In the genomic region with DNA sequence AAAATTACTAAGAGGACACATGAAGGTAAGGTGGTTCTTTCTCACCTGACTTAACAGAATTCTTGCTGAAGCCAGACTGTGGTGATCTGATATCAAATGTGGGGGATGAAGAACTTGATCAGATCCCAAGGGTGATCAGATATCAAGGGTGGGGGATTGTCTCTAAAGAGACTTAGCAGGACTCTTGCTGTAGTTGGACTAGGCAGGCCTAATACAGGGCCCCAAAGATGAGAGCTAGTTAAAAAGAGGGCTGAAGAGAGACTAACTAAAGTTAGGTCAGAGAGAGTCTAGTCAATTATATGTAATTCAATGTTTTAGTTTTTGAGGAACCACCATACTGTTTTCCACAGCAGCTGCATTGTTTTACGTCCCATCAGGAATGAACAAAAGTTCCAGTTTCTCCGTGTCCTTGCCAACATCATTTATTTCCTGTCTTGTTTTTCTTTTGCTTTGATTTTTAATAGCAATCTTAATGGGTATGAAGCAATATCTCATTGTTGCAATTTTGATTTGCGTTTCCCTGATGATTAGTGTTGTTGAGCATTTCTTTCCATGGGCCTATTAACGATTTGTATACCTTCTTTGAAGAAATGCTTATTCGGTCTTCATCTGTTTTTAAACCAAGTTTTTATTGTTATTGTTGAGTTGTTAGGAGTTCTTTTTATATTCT, we compare ENCODE assay signal across 36 cellular contexts.
"Had no signal": no experiment of that assay in that cellular context is flagged by ENCODE, and none has a peak within 500 bp of the region (broad histone marks: within the 10 kb centered on the region; RNA-seq: fewer than 3 reads in every experiment).

No MANE protein-coding gene starts in this region.

- H3K4me2 ChIP-seq: PC-9 had no signal

- H3K27me3 ChIP-seq: brain microvascular endothelial cell, MG63 had no signal

- H3K36me3 Mint-ChIP-seq: activated naive CD8-positive, alpha-beta T cell treated with anti-CD3 and anti-CD28 coated beads for 36 hours had no signal

- H3K4me1 Mint-ChIP-seq: activated CD4-positive, alpha-beta memory T cell treated with anti-CD3 and anti-CD28 coated beads, Interleukin-2, amount 10 ng/mL, durations not matched to agents 7 days and 5 days; activated naive CD8-positive, alpha-beta T cell treated with anti-CD3 and anti-CD28 coated beads for 36 hours; activated T-helper 17 cell treated with anti-CD3 and anti-CD28 coated beads, Interleukin-2, amount 50 U/mL, for 72 hours had no signal

- H3K9me3 ChIP-seq: MG63 had no signal

- FAIRE-seq: RCC 7860 had no signal

- H3K27me3 Mint-ChIP-seq: activated B cell treated with CpG ODN at 0.5 μM for 24 hours had no signal

- H3K27ac ChIP-seq: brain microvascular endothelial cell, PC-9, RWPE1, VCaP had no signal

- H3K27ac Mint-ChIP-seq: activated B cell treated with CpG ODN at 0.5 μM for 24 hours; activated CD4-positive, alpha-beta memory T cell treated with anti-CD3 and anti-CD28 coated beads, Interleukin-2, amount 10 ng/mL, durations not matched to agents 7 days and 5 days; activated naive CD8-positive, alpha-beta T cell treated with anti-CD3 and anti-CD28 coated beads for 36 hours; activated T-cell treated with anti-CD3 and anti-CD28 coated beads, Interleukin-2, amount 50 U/mL, for 72 hours; activated T-helper 17 cell treated with anti-CD3 and anti-CD28 coated beads, Interleukin-2, amount 50 U/mL, for 72 hours had no signal

- DNase-seq: activated B cell treated with CpG ODN at 0.5 μM for 24 hours; activated CD4-positive, alpha-beta memory T cell treated with anti-CD3 and anti-CD28 coated beads, Interleukin-2, amount 10 ng/mL, durations not matched to agents 7 days and 5 days; activated CD4-positive, alpha-beta T cell treated with anti-CD3 and anti-CD28 coated beads for 48 hours; activated CD4-positive, CD25-positive, alpha-beta regulatory T cell treated with anti-CD3 and anti-CD28 coated beads, Interleukin-2, amount 50 U/mL, for 72 hours; activated CD8-positive, alpha-beta memory T cell treated with anti-CD3 and anti-CD28 coated beads for 24 hours; activated effector memory CD4-positive, alpha-beta T cell treated with anti-CD3 and anti-CD28 coated beads, Interleukin-2, amount 50 U/mL, for 16 hours; activated naive CD4-positive, alpha-beta T cell; activated naive CD4-positive, alpha-beta T cell treated with anti-CD3 and anti-CD28 coated beads, Interleukin-2, amount 50 U/mL, for 16 hours; activated naive CD8-positive, alpha-beta T cell treated with anti-CD3 and anti-CD28 coated beads for 36 hours; activated T-cell treated with anti-CD3 and anti-CD28 coated beads, Interleukin-2, amount 50 U/mL, for 1 hour; activated T-cell treated with anti-CD3 and anti-CD28 coated beads, Interleukin-2, amount 50 U/mL, for 72 hours; amniotic stem cell; aorta; brain microvascular endothelial cell; central memory CD4-positive, alpha-beta T cell; Karpas-422; MG63; NCI-H1048; NCI-H1105 treated with DMSO at 0.1 percent for 48 hours; NCI-H1436 treated with DMSO at 0.1 percent for 48 hours; NCI-H1694 treated with DMSO at 0.1 percent for 48 hours; NCI-H2029; NCI-H345; NCI-H526; NCI-H748 treated with DMSO at 0.1 percent for 48 hours; NK-92 treated with Interleukin-12 subunit alpha and Interleukin-12 subunit beta, amount 100 ng/mL, for 24 hours; PC-9; SW 1271; T-helper 1 cell; T-helper 2 cell; T-helper 9 cell had no signal

- ATAC-seq: activated T-cell treated with anti-CD3 and anti-CD28 coated beads, Interleukin-2, amount 50 U/mL, for 72 hours; activated T-helper 17 cell treated with anti-CD3 and anti-CD28 coated beads, Interleukin-2, amount 50 U/mL, for 72 hours; Right ventricle myocardium inferior had no signal

- H3K9me3 Mint-ChIP-seq: activated B cell treated with CpG ODN at 0.5 μM for 24 hours; activated CD4-positive, alpha-beta memory T cell treated with anti-CD3 and anti-CD28 coated beads, Interleukin-2, amount 10 ng/mL, durations not matched to agents 7 days and 5 days; activated naive CD8-positive, alpha-beta T cell treated with anti-CD3 and anti-CD28 coated beads for 36 hours; activated T-cell treated with anti-CD3 and anti-CD28 coated beads, Interleukin-2, amount 50 U/mL, for 72 hours; activated T-helper 17 cell treated with anti-CD3 and anti-CD28 coated beads, Interleukin-2, amount 50 U/mL, for 72 hours had no signal

- H3K4me3 Mint-ChIP-seq: activated B cell treated with CpG ODN at 0.5 μM for 24 hours; activated CD4-positive, alpha-beta memory T cell treated with anti-CD3 and anti-CD28 coated beads, Interleukin-2, amount 10 ng/mL, durations not matched to agents 7 days and 5 days; activated naive CD8-positive, alpha-beta T cell treated with anti-CD3 and anti-CD28 coated beads for 36 hours; activated T-cell treated with anti-CD3 and anti-CD28 coated beads, Interleukin-2, amount 50 U/mL, for 72 hours; activated T-helper 17 cell treated with anti-CD3 and anti-CD28 coated beads, Interleukin-2, amount 50 U/mL, for 72 hours had no signal

- H3K36me3 ChIP-seq: brain microvascular endothelial cell, MG63 had no signal

- H3K4me3 ChIP-seq: MG63, PC-9 had no signal
